8 cellular contexts compared by ENCODE assay signal in the genomic region with DNA sequence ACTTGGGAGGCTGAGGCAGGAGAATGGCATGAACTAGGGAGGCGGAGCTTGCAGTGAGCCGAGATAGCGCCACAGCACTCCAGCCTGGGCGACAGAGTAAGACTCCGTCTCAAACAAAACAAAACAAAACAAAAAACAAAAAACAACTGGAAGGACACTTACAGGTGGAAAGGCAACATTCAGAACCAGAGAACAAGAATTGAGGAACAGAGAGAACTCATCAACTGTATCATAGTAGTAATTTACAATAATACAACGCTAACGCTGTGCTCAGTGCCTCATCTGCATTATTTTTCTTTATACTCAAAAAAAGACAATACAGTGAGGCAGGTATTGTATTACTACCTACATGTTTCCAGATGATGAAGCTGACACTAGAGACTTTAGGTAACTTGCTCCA. TPM values are rescaled to one million over a fixed set of nuclear protein-coding genes. Genes with fewer than 3 reads are reported as not detected.
DNase-seq lines count a peak whose midpoint lies in the region; ATAC-seq and TF ChIP-seq lines count a peak whose summit lies in the region.
"Not testable (repeated sequence)": the region's sequence is repeated elsewhere in the genome, so short reads cannot be mapped to it uniquely, and the experiment has no call there.

No MANE protein-coding gene starts in this region.

- H3K4me2 ChIP-seq in HCT116 (ENCODE audit: low read length), result peak overlapping the region; percentile 79
- peak overlapping the region; percentile 90 for H3K4me2 ChIP-seq in OCI-LY7 (ENCODE audit: low read length)

- H2AFZ ChIP-seq in HCT116 (ENCODE audit: low read depth, low read length, poor library complexity, severe bottlenecking); OCI-LY7 (ENCODE audit: low read length): not testable (repeated sequence)

- RAD21 ChIA-PET in HCT116 (lab: Charles Lee; ENCODE audit: low non-redundant PET in 1 of 2, low total read pairs in 2 of 2, uncharacterized antibody in 2 of 2, unreplicated experiment in 2 of 2), result not testable (repeated sequence)

- peak overlapping the region; percentile 96 for H3K4me3 ChIP-seq in CD4-positive, CD25-positive, alpha-beta regulatory T cell (ENCODE audit: low read depth, low read length)
- H3K4me3 ChIP-seq in HCT116 (replicated peaks in 1 of 2; ENCODE audit: low read depth in 1 of 2, low read length in 2 of 2) (peak overlapping the region in 1 of 2 experiments; percentile 93), OCI-LY7 (ENCODE audit: low read depth, low read length, poor library complexity, severe bottlenecking) (peak overlapping the region; percentile 88), breast epithelium (peak overlapping the region in 2 of 3 donors; percentile 73 to 74), fibroblast of the aortic adventitia (ENCODE audit: low read depth, low read length) (peak overlapping the region; percentile 96), skeletal muscle tissue (ENCODE audit: low read length in 3 of 3) (peak overlapping the region in 2 of 3 donors; percentile 98 to 99)

- H3K9me2 ChIP-seq in HCT116 (ENCODE audit: insufficient read depth); OCI-LY7 (ENCODE audit: insufficient read depth, low read length): not testable (repeated sequence)

- TF ChIP-seq RAD21 in HCT116 (IDR thresholded peaks at IDR 0.05; ENCODE audit: low read depth), result not testable (repeated sequence)

- H3K4me3 Mint-ChIP-seq in CD4-positive, CD25-positive, alpha-beta regulatory T cell, result peak overlapping the region; percentile 66 to 95 (median 92)
- peak overlapping the region; percentile 89 for H3K4me3 Mint-ChIP-seq in activated T-cell treated with anti-CD3 and anti-CD28 coated beads, Interleukin-2, amount 50 U/mL, for 24 hours
- peak overlapping the region; percentile 42 to 100 (median 98) for H3K4me3 Mint-ChIP-seq in naive B cell

- H4K20me1 ChIP-seq in HCT116 (ENCODE audit: insufficient read depth); OCI-LY7 (ENCODE audit: insufficient read depth, low read length): not testable (repeated sequence)

- intact Hi-C loops in HCT116 (cut with micrococcal nuclease); breast epithelium (cut with DNase I; ENCODE audit: low total_unique reads): not testable (repeated sequence)
- intact Hi-C loops in OCI-LY7 (cut with micrococcal nuclease; ENCODE audit: unreplicated experiment), result loop anchor here (10.0 kb wide), 1 partner anchor 161 kb away; no protein-coding TSS in a partner anchor

- H3K27ac Mint-ChIP-seq in CD4-positive, CD25-positive, alpha-beta regulatory T cell, result peak overlapping the region in 2 of 3 donors; percentile 99 to 100
- H3K27ac Mint-ChIP-seq in activated T-cell treated with anti-CD3 and anti-CD28 coated beads, Interleukin-2, amount 50 U/mL, for 24 hours, result not testable (repeated sequence)
- peak overlapping the region in 5 of 6 donors; percentile 63 to 100 (median 100) for H3K27ac Mint-ChIP-seq in naive B cell

- not testable (repeated sequence) for H3K36me3 Mint-ChIP-seq in CD4-positive, CD25-positive, alpha-beta regulatory T cell; naive B cell
- H3K36me3 Mint-ChIP-seq in activated T-cell treated with anti-CD3 and anti-CD28 coated beads, Interleukin-2, amount 50 U/mL, for 24 hours (ENCODE audit: low read depth), result peaks cover 52% of the 10 kb centered on the region

- not testable (repeated sequence) for H3K27me3 Mint-ChIP-seq in CD4-positive, CD25-positive, alpha-beta regulatory T cell; activated T-cell treated with anti-CD3 and anti-CD28 coated beads, Interleukin-2, amount 50 U/mL, for 24 hours; naive B cell

- TF ChIP-seq POLR2A in HCT116 (IDR thresholded peaks at IDR 0.05; ENCODE audit: borderline replicate concordance, extremely low read depth, insufficient read depth, insufficient read length); breast epithelium (IDR thresholded peaks at IDR 0.05): not testable (repeated sequence)

- H3K27ac ChIP-seq in CD4-positive, CD25-positive, alpha-beta regulatory T cell (ENCODE audit: insufficient read depth, low read length, poor library complexity, severe bottlenecking); HCT116 (ENCODE audit: low read depth, low read length); OCI-LY7 (ENCODE audit: low read depth, low read length, poor library complexity, severe bottlenecking); breast epithelium; skeletal muscle tissue (ENCODE audit: low read depth, low read length): not testable (repeated sequence)

- CTCF ChIA-PET in HCT116 (lab: Charles Lee), result not testable (repeated sequence)
- CTCF ChIA-PET in OCI-LY7 (lab: Charles Lee; ENCODE audit: unreplicated experiment), result interaction anchor here (0.6 kb wide), 1 partner anchor 249 kb away, joined by 3 read pairs; no protein-coding TSS in a partner anchor

- BruUV-seq in HCT116 (replicated peaks; lab: Mats Ljungman, UMichigan); OCI-LY7 (replicated peaks; lab: Mats Ljungman, UMichigan): not testable (repeated sequence)

- H3K4me1 ChIP-seq in CD4-positive, CD25-positive, alpha-beta regulatory T cell (ENCODE audit: control insufficient read depth, insufficient read depth, low read length, poor library complexity, severe bottlenecking), result peaks cover 13% of the 10 kb centered on the region
- peaks cover 4 to 33% of the 10 kb centered on the region in 2 experiments; a peak in 3 of 4 replicates for H3K4me1 ChIP-seq in HCT116 (ENCODE audit: control insufficient read depth in 1 of 2, insufficient read depth in 2 of 2, low read length in 2 of 2)
- H3K4me1 ChIP-seq in OCI-LY7 (ENCODE audit: insufficient read depth, low read length, poor library complexity, severe bottlenecking), result peaks cover 20% of the 10 kb centered on the region
- H3K4me1 ChIP-seq in breast epithelium, result not testable (repeated sequence)
- H3K4me1 ChIP-seq in skeletal muscle tissue (ENCODE audit: control insufficient read depth in 3 of 3, insufficient read depth in 3 of 3, low read length in 3 of 3), result peaks cover 10 to 18% (median 13%) of the 10 kb centered on the region in 3 donors

- H3K79me2 ChIP-seq in HCT116 (ENCODE audit: insufficient read depth, low read length) (peaks cover 65% of the 10 kb centered on the region), OCI-LY7 (ENCODE audit: insufficient read depth, low read depth, low read length) (peaks cover 28% of the 10 kb centered on the region)

- not testable (repeated sequence) for H3K36me3 ChIP-seq in CD4-positive, CD25-positive, alpha-beta regulatory T cell (ENCODE audit: control insufficient read depth, insufficient read depth, low read length); HCT116 (ENCODE audit: control insufficient read depth in 1 of 2, insufficient read depth in 2 of 2, low read length in 2 of 2); OCI-LY7 (ENCODE audit: insufficient read depth, low read length); breast epithelium; skeletal muscle tissue (ENCODE audit: control insufficient read depth in 3 of 3, insufficient read depth in 3 of 3, low read length in 3 of 3)

- H3K9me3 Mint-ChIP-seq in CD4-positive, CD25-positive, alpha-beta regulatory T cell; activated T-cell treated with anti-CD3 and anti-CD28 coated beads, Interleukin-2, amount 50 U/mL, for 24 hours; naive B cell: not testable (repeated sequence)

- H3K4me1 Mint-ChIP-seq in CD4-positive, CD25-positive, alpha-beta regulatory T cell, result peaks cover 14 to 65% (median 38%) of the 10 kb centered on the region in 4 donors
- H3K4me1 Mint-ChIP-seq in activated T-cell treated with anti-CD3 and anti-CD28 coated beads, Interleukin-2, amount 50 U/mL, for 24 hours (ENCODE audit: low read depth), result peaks cover 51% of the 10 kb centered on the region
- H3K4me1 Mint-ChIP-seq in naive B cell, result peaks cover 36 to 62% (median 56%) of the 10 kb centered on the region in 3 donors

- not testable (repeated sequence) for H3K27me3 ChIP-seq in CD4-positive, CD25-positive, alpha-beta regulatory T cell (ENCODE audit: control insufficient read depth, insufficient read depth, low read length); HCT116 (ENCODE audit: insufficient read depth, low read length); breast epithelium; skeletal muscle tissue (ENCODE audit: control insufficient read depth in 3 of 3, insufficient read depth in 3 of 3, low read length in 3 of 3)

- POLR2A ChIA-PET in HCT116 (lab: Charles Lee); OCI-LY7 (lab: Charles Lee): not testable (repeated sequence)

- not testable (repeated sequence) for TF ChIP-seq CTCF in HCT116 (IDR thresholded peaks at IDR 0.05 in 2 of 3, conservative IDR thresholded peaks at IDR 0.05 in 1 of 3; ENCODE audit: borderline replicate concordance in 1 of 3, insufficient read depth in 1 of 3, low read depth in 2 of 3, low read length in 2 of 3); OCI-LY7 (conservative IDR thresholded peaks at IDR 0.05; ENCODE audit: low read length); breast epithelium (IDR thresholded peaks at IDR 0.05); fibroblast of the aortic adventitia (IDR thresholded peaks at IDR 0.05; ENCODE audit: insufficient read depth, low read length)

- not testable (repeated sequence) for ATAC-seq in CD4-positive, CD25-positive, alpha-beta regulatory T cell (ENCODE audit: low read depth in 2 of 2); HCT116; naive B cell (ENCODE audit: low read depth in 2 of 2)

- H3K9ac ChIP-seq in HCT116 (ENCODE audit: low read length), result peak overlapping the region; percentile 90; the same call in 1 of the 2 replicates
- H3K9ac ChIP-seq in skeletal muscle tissue (ENCODE audit: low read depth in 1 of 3, low read length in 3 of 3), result not testable (repeated sequence)

- not testable (repeated sequence) for DNase-seq in CD4-positive, CD25-positive, alpha-beta regulatory T cell; HCT116 (ENCODE audit: low read depth, low spot score); OCI-LY7 (ENCODE audit: low spot score); activated T-cell treated with anti-CD3 and anti-CD28 coated beads, Interleukin-2, amount 50 U/mL, for 24 hours; breast epithelium (ENCODE audit: low spot score in 2 of 2); fibroblast of the aortic adventitia (ENCODE audit: low read depth); naive B cell

- not testable (repeated sequence) for H3K9me3 ChIP-seq in CD4-positive, CD25-positive, alpha-beta regulatory T cell (ENCODE audit: control insufficient read depth in 2 of 2, low read length in 2 of 2); HCT116 (ENCODE audit: control insufficient read depth in 1 of 2, insufficient read depth in 1 of 2, low read depth in 1 of 2, low read length in 2 of 2); OCI-LY7 (ENCODE audit: low read length); breast epithelium; skeletal muscle tissue (ENCODE audit: control insufficient read depth in 3 of 3, low read length in 3 of 3)

RNA-seq across cellular contexts. Expression of a gene that starts 1.6 kb away (rescaled TPM):
- total RNA-seq in CD4-positive, CD25-positive, alpha-beta regulatory T cell, result 19.3 TPM
- polyA plus RNA-seq in CD4-positive, CD25-positive, alpha-beta regulatory T cell, result 10 to 100 TPM; 25.8 to 32.1 (median 29.6) TPM
- total RNA-seq in HCT116 (2021; ENCODE audit: unreplicated experiment) (24.7 TPM), OCI-LY7 (2022) (20.0 and 22.2 TPM in 2 replicates), breast epithelium (10 to 100 TPM; 23.0 to 28.1 (median 23.9) TPM), fibroblast of the aortic adventitia (ENCODE audit: low replicate concordance) (31.8 and 38.8 TPM in 2 replicates), skeletal muscle tissue (13.6 TPM)
- 7.5 and 11.3 TPM in 2 replicates for polyA plus RNA-seq in HCT116 (2012)
- total RNA-seq in OCI-LY7 (2014; rRNA removed; shearing (Covaris generic)), result 11.6 and 16.2 TPM in 2 replicates
- polyA plus RNA-seq in naive B cell (ENCODE audit: low read depth in 6 of 6), result 10 to 100 TPM; 12.8 to 44.7 (median 30.8) TPM
